13 cellular contexts compared by ENCODE assay signal in the genomic region with DNA sequence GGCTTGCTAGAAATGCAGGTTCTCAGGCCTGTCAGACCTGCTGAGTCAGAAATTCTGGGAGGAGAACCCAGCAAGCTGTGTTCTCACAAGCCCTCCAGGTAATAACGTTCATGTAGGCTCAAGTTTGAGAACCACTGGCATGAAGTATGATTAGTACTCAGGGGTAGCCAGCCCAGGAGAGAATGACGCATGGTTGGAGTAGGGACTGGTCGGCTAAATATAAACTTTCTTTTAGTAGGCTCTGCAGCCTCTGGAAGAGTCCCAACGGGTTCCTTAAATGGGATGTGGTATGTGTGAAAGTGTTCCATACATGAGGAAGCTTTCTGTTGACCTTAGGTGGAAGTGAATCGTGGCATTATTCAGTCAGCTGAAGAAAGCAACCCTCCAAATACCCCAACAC.
DNase-seq lines count a peak whose midpoint lies in the region; ATAC-seq and TF ChIP-seq lines count a peak whose summit lies in the region.
"Had no signal": no experiment of that assay in that cellular context is flagged by ENCODE, and none has a peak within 500 bp of the region (broad histone marks: within the 10 kb centered on the region; RNA-seq: fewer than 3 reads in every experiment).

No MANE protein-coding gene starts in this region.

- no peak overlapping the region for H2BK12ac ChIP-seq in trophoblast cell (ENCODE audit: low read length)

- no peak overlapping the region for H4K8ac ChIP-seq in trophoblast cell (ENCODE audit: low read depth, low read length)

- no peaks in the 10 kb centered on the region for H3K79me1 ChIP-seq in trophoblast cell (ENCODE audit: low read length)

- no peak overlapping the region for H3K14ac ChIP-seq in trophoblast cell (ENCODE audit: low read length)

- H2AFZ ChIP-seq in PC-9 (no peak overlapping the region), trophoblast cell (ENCODE audit: insufficient read depth, low read length, poor library complexity) (no peak overlapping the region)

- H2BK5ac ChIP-seq in trophoblast cell (ENCODE audit: low read depth, low read length, poor library complexity): no peak overlapping the region

- H3K27ac ChIP-seq in PC-9: peak overlapping the region; percentile 76
- no peak overlapping the region for H3K27ac ChIP-seq in foreskin keratinocyte
- no peak overlapping the region for H3K27ac ChIP-seq in trophoblast cell (ENCODE audit: low read depth, low read length)
- no peak overlapping the region for H3K27ac ChIP-seq in caudate nucleus (ENCODE audit: low read depth, low read length)
- H3K27ac ChIP-seq: pancreas had no signal

- no peaks in the 10 kb centered on the region for H3K27me3 ChIP-seq in PC-9 (ENCODE audit: insufficient read depth, low read depth)
- H3K27me3 ChIP-seq in foreskin keratinocyte: no peaks in the 10 kb centered on the region
- H3K27me3 ChIP-seq in trophoblast cell (ENCODE audit: insufficient read depth, low read length): no peaks in the 10 kb centered on the region
- H3K27me3 ChIP-seq: pancreas had no signal

- H2AK5ac ChIP-seq in trophoblast cell (ENCODE audit: low read length): no peak overlapping the region

- intact Hi-C loops in PC-9 (cut with micrococcal nuclease; ENCODE audit: unreplicated experiment): no loop called here

- H3K4me2 ChIP-seq in PC-9 (no peak overlapping the region), trophoblast cell (ENCODE audit: low read length) (no peak overlapping the region)

- H3K4me3 ChIP-seq in PC-9: no peak overlapping the region
- H3K4me3 ChIP-seq in trophoblast cell (ENCODE audit: low read depth, low read length): no peak overlapping the region
- H3K4me3 ChIP-seq: pancreas had no signal

- no peaks in the 10 kb centered on the region for H3K9me2 ChIP-seq in PC-9 (ENCODE audit: insufficient read depth)

- no CpG with 5 or more reads among the region's 5 CpGs for WGBS in trophoblast cell (ENCODE audit: extremely low coverage, insufficient coverage, insufficient read length)

- no peak overlapping the region for H3K23ac ChIP-seq in trophoblast cell (ENCODE audit: low read length)

- CTCF ChIA-PET in PC-9 (lab: Charles Lee): no interaction called here

- DNase-seq in CD1c-positive myeloid dendritic cell (ENCODE audit: extremely low spot score) (peak; percentile 79), PC-9 (no peak), foreskin keratinocyte (peak; percentile 47 to 77), trophoblast cell (peak; percentile 71 to 79), NCI-H2029 treated with DMSO at 0.1 percent for 48 hours (lab: John Stamatoyannopoulos, UW) (no peak), NCI-H1105 treated with DMSO at 0.1 percent for 48 hours (lab: John Stamatoyannopoulos, UW) (no peak), DMS53 (lab: John Stamatoyannopoulos, UW) (no peak), caudate nucleus (lab: John Stamatoyannopoulos, UW) (no peak)
- DNase-seq: activated CD4-positive, alpha-beta T cell treated with anti-CD3 and anti-CD28 coated beads, Interleukin-2, amount 50 U/mL, for 1 hour; Caco-2; immature natural killer cell; pancreas had no signal

- peaks cover 10% of the 10 kb centered on the region for H4K20me1 ChIP-seq in PC-9 (ENCODE audit: insufficient read depth)

- H3K79me2 ChIP-seq in PC-9 (ENCODE audit: low read depth): peaks cover 62% of the 10 kb centered on the region
- H3K79me2 ChIP-seq in trophoblast cell (ENCODE audit: control insufficient read depth, insufficient read depth, low read length, poor library complexity): no peaks in the 10 kb centered on the region

- H3K9ac ChIP-seq in trophoblast cell (ENCODE audit: low read length): no peak overlapping the region

- no peaks in the 10 kb centered on the region for H3K9me3 ChIP-seq in PC-9 (ENCODE audit: insufficient read depth, low read depth)
- H3K9me3 ChIP-seq in trophoblast cell (ENCODE audit: insufficient read depth, low read depth, low read length): no peaks in the 10 kb centered on the region
- H3K9me3 ChIP-seq: Caco-2, pancreas had no signal

- POLR2A ChIA-PET in PC-9 (lab: Charles Lee; ENCODE audit: unreplicated experiment): interaction anchor here (0.7 kb wide), 1 partner anchor 378 kb away, joined by 5 read pairs; no protein-coding TSS in a partner anchor

- H3K18ac ChIP-seq in trophoblast cell (ENCODE audit: low read length): no peak overlapping the region

- H3K4me1 ChIP-seq in PC-9 (replicated peaks; ENCODE audit: insufficient read depth) (peaks cover 22% of the 10 kb centered on the region), foreskin keratinocyte (no peaks in the 10 kb centered on the region), trophoblast cell (ENCODE audit: control insufficient read depth in 1 of 2, insufficient read depth in 2 of 2, low read length in 2 of 2) (peaks cover 7 to 8% of the 10 kb centered on the region in 2 experiments)
- H3K4me1 ChIP-seq: Caco-2 had no signal

- H2BK120ac ChIP-seq in trophoblast cell (ENCODE audit: insufficient read depth, low read length, poor library complexity): no peak overlapping the region

- peaks cover 31% of the 10 kb centered on the region for H3F3A ChIP-seq in PC-9 (ENCODE audit: insufficient read depth, low read depth)

- ATAC-seq in foreskin keratinocyte: peak; percentile 71
- ATAC-seq: SK-N-SH treated with all-trans-retinoic acid at 6 μM for 48 hours had no signal

- no TSS peak for BruUV-seq in PC-9 (replicated peaks; lab: Mats Ljungman, UMichigan)

- H4K91ac ChIP-seq in trophoblast cell (ENCODE audit: low read depth, low read length): no peak overlapping the region

- H3K36me3 ChIP-seq in PC-9 (ENCODE audit: low read depth) (no peaks in the 10 kb centered on the region; the same call in 1 of the 2 replicates), trophoblast cell (ENCODE audit: control insufficient read depth in 1 of 2, insufficient read depth in 2 of 2, low read length in 2 of 2) (no peaks in the 10 kb centered on the region)
- H3K36me3 ChIP-seq: pancreas had no signal

- no peak overlapping the region for H4K12ac ChIP-seq in trophoblast cell (ENCODE audit: low read depth, low read length)

- TF ChIP-seq CTCF in PC-9 (conservative IDR thresholded peaks at IDR 0.05): no peak
- no peak for TF ChIP-seq CTCF in foreskin keratinocyte (conservative IDR thresholded peaks at IDR 0.05)

- no peak overlapping the region for H3K4ac ChIP-seq in trophoblast cell (ENCODE audit: low read depth, low read length)

Comparison
In these comparisons a context has a peak if more than half of its experiments do, and no peak if none do; other contexts are left out.
1. DNase-seq: peak in CD1c-positive myeloid dendritic cell (single experiment), foreskin keratinocyte (2 of 2) and trophoblast cell (2 of 2); none in PC-9 (0 of 2), NCI-H2029 treated with DMSO at 0.1 percent for 48 hours (single experiment), NCI-H1105 treated with DMSO at 0.1 percent for 48 hours (single experiment), DMS53 (single experiment) and caudate nucleus (0 of 61).